In the genomic region with DNA sequence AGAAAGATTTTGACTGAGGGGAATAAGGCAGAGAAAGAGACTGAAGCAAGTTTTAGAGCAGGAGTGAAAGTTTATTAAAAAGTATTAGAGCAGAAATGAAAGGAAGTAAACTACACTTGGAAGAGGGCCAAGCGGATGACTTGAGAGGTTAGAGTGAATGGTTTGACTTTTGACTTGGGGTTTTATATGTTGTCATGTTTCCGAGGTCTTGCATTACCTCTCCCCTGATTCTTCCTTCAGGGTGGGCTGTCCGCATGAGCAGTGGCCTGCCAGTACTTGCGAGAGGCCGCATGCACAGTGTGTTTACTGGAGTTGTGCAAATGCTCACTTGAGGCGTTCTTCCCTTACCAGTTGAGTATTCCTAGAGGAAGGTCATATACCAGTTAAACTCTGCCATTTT, we compare ENCODE assay signal across 1 cellular context.
TF ChIP-seq lines count a peak whose summit lies in the region.

No MANE protein-coding gene starts in this region.

TF ChIP-seq in GM23338, 12 proteins besides CTCF, POLR2A, EP300 and RAD21 (continued from another document):
- TF ChIP-seq ZNF331 (CRISPR knock-in tag; IDR thresholded peaks at IDR 0.05; ENCODE audit: low read depth) (no peak), POLR2AphosphoS5 (IDR thresholded peaks at IDR 0.05; ENCODE audit: low read depth) (no peak), NANOG (IDR thresholded peaks at IDR 0.05; ENCODE audit: borderline replicate concordance) (no peak), REST (IDR thresholded peaks at IDR 0.05; ENCODE audit: unreplicated experiment) (no peak)
